In genomic region chr16:379183-379960, GRCh38 we compare ENCODE assay signal across 12 cellular contexts. TPM values are rescaled to one million over a fixed set of nuclear protein-coding genes. Genes with fewer than 3 reads are reported as not detected.
DNase-seq lines count a peak whose midpoint lies in the region; ATAC-seq and TF ChIP-seq lines count a peak whose summit lies in the region.
"Had no signal": no experiment of that assay in that cellular context is flagged by ENCODE, and none has a peak within 500 bp of the region (broad histone marks: within the 10 kb centered on the region; RNA-seq: fewer than 3 reads in every experiment).

No MANE protein-coding gene starts in this region.

- H3K27ac ChIP-seq in endodermal cell (ENCODE audit: low read depth, low read length): no peak overlapping the region

- peak overlapping the region; percentile 69 for H3K27ac Mint-ChIP-seq in activated CD8-positive, alpha-beta memory T cell treated with anti-CD3 and anti-CD28 coated beads, Interleukin-2, amount 10 ng/mL, durations not matched to agents 7 days and 5 days
- no peak overlapping the region for H3K27ac Mint-ChIP-seq in endodermal cell
- no peak overlapping the region for H3K27ac Mint-ChIP-seq in osteocyte (ENCODE audit: unreplicated experiment)
- H3K27ac Mint-ChIP-seq in CD14-positive monocyte: no peak overlapping the region

- no peaks in the 10 kb centered on the region for H3K9me3 ChIP-seq in endodermal cell (ENCODE audit: control insufficient read depth, low read length)

- H3K36me3 Mint-ChIP-seq in activated CD8-positive, alpha-beta memory T cell treated with anti-CD3 and anti-CD28 coated beads, Interleukin-2, amount 10 ng/mL, durations not matched to agents 7 days and 5 days: peaks cover 1% of the 10 kb centered on the region
- peaks cover 8% of the 10 kb centered on the region for H3K36me3 Mint-ChIP-seq in endodermal cell (ENCODE audit: low read depth)
- H3K36me3 Mint-ChIP-seq in osteocyte (ENCODE audit: unreplicated experiment): peaks cover 3% of the 10 kb centered on the region
- peaks cover 14 to 31% of the 10 kb centered on the region in 2 donors for H3K36me3 Mint-ChIP-seq in CD14-positive monocyte

- intact Hi-C loops in CD14-positive monocyte (cut with micrococcal nuclease): no loop called here

- no peak for ATAC-seq in activated CD8-positive, alpha-beta memory T cell treated with anti-CD3 and anti-CD28 coated beads, Interleukin-2, amount 10 ng/mL, durations not matched to agents 7 days and 5 days
- ATAC-seq: left ventricle myocardium superior had no signal

- 75 to 89% methylated on average over 14 to 16 of the region's 16 CpGs for WGBS in endodermal cell (ENCODE audit: insufficient coverage in 1 of 2, insufficient read length in 1 of 2), 2 experiments

- TF ChIP-seq CTCF in endodermal cell (conservative IDR thresholded peaks at IDR 0.05): no peak
- TF ChIP-seq CTCF in osteocyte (IDR thresholded peaks at IDR 0.05): no peak
- no peak for TF ChIP-seq CTCF in CD14-positive monocyte (IDR thresholded peaks at IDR 0.05)

- no peak overlapping the region for H3K9ac ChIP-seq in endodermal cell (ENCODE audit: extremely low read depth, low read length, poor library complexity, severe bottlenecking)

- peaks cover 24% of the 10 kb centered on the region for H3K4me1 ChIP-seq in endodermal cell (ENCODE audit: control insufficient read depth, insufficient read depth, low read length)

- H3K27me3 Mint-ChIP-seq in activated CD8-positive, alpha-beta memory T cell treated with anti-CD3 and anti-CD28 coated beads, Interleukin-2, amount 10 ng/mL, durations not matched to agents 7 days and 5 days: peaks cover 5% of the 10 kb centered on the region
- H3K27me3 Mint-ChIP-seq in endodermal cell (ENCODE audit: insufficient read depth): no peaks in the 10 kb centered on the region
- H3K27me3 Mint-ChIP-seq in osteocyte (ENCODE audit: unreplicated experiment): no peaks in the 10 kb centered on the region
- peaks cover 0 to 14% (median 9%) of the 10 kb centered on the region in 3 donors for H3K27me3 Mint-ChIP-seq in CD14-positive monocyte (ENCODE audit: low read depth in 3 of 3)

- no peak overlapping the region for H3K4me3 Mint-ChIP-seq in activated CD8-positive, alpha-beta memory T cell treated with anti-CD3 and anti-CD28 coated beads, Interleukin-2, amount 10 ng/mL, durations not matched to agents 7 days and 5 days
- peak overlapping the region; percentile 77 for H3K4me3 Mint-ChIP-seq in endodermal cell
- H3K4me3 Mint-ChIP-seq in osteocyte (ENCODE audit: unreplicated experiment): no peak overlapping the region
- H3K4me3 Mint-ChIP-seq in CD14-positive monocyte: no peak overlapping the region

- CTCF ChIA-PET in activated CD8-positive, alpha-beta memory T cell treated with anti-CD3 and anti-CD28 coated beads, Interleukin-2, amount 10 ng/mL, durations not matched to agents 7 days and 5 days (lab: Charles Lee): no interaction called here

- no peaks in the 10 kb centered on the region for H3K9me3 Mint-ChIP-seq in activated CD8-positive, alpha-beta memory T cell treated with anti-CD3 and anti-CD28 coated beads, Interleukin-2, amount 10 ng/mL, durations not matched to agents 7 days and 5 days (ENCODE audit: low read depth)
- H3K9me3 Mint-ChIP-seq in endodermal cell (no peaks in the 10 kb centered on the region), osteocyte (ENCODE audit: unreplicated experiment) (no peaks in the 10 kb centered on the region), CD14-positive monocyte (no peaks in the 10 kb centered on the region)

- H3K36me3 ChIP-seq in endodermal cell (ENCODE audit: control insufficient read depth, insufficient read depth, low read length): peaks cover 18% of the 10 kb centered on the region

- H3K27me3 ChIP-seq in endodermal cell (ENCODE audit: control insufficient read depth, insufficient read depth, low read length, poor library complexity, severe bottlenecking): no peaks in the 10 kb centered on the region

- no peak for DNase-seq in activated CD8-positive, alpha-beta memory T cell treated with anti-CD3 and anti-CD28 coated beads, Interleukin-2, amount 10 ng/mL, durations not matched to agents 7 days and 5 days
- no peak for DNase-seq in activated CD8-positive, alpha-beta memory T cell treated with anti-CD3 and anti-CD28 coated beads for 24 hours
- peak; percentile 93 for DNase-seq in NCI-H345 treated with DMSO at 0.1 percent for 48 hours (lab: John Stamatoyannopoulos, UW; ENCODE audit: unreplicated experiment)
- peak; percentile 96 for DNase-seq in endodermal cell
- DNase-seq in renal cortical epithelial cell (ENCODE audit: low read depth): peak; percentile 22
- DNase-seq in osteocyte (ENCODE audit: extremely low spot score, unreplicated experiment): no peak
- no peak for DNase-seq in CD14-positive monocyte (ENCODE audit: low spot score)
- DNase-seq in activated CD4-positive, CD25-positive, alpha-beta regulatory T cell (lab: John Stamatoyannopoulos, UW): no peak
- DNase-seq: activated CD4-positive, CD25-positive, alpha-beta regulatory T cell treated with anti-CD3 and anti-CD28 coated beads, Interleukin-2, amount 50 U/mL, for 72 hours; left ventricle myocardium superior; NCI-H2227 treated with DMSO at 0.1 percent for 48 hours; stimulated activated CD4-positive, alpha-beta T cell treated with anti-CD3 and anti-CD28 coated beads, Interleukin-1b, Interleukin-23, amount 100 ng/mL, for 48 hours had no signal

- H3K4me1 Mint-ChIP-seq in activated CD8-positive, alpha-beta memory T cell treated with anti-CD3 and anti-CD28 coated beads, Interleukin-2, amount 10 ng/mL, durations not matched to agents 7 days and 5 days: peaks cover 20% of the 10 kb centered on the region
- H3K4me1 Mint-ChIP-seq in endodermal cell (peaks cover 23% of the 10 kb centered on the region), osteocyte (ENCODE audit: unreplicated experiment) (peaks cover 19% of the 10 kb centered on the region), CD14-positive monocyte (peaks cover 32% of the 10 kb centered on the region)

- peak overlapping the region; percentile 84 for H3K4me3 ChIP-seq in endodermal cell (ENCODE audit: low read length)

RNA-seq across cellular contexts. Expression of gene PGAP6, which starts 2.4 kb away (rescaled TPM):
- 10 to 100 TPM; 46.6 to 50.4 TPM for total RNA-seq in activated CD8-positive, alpha-beta memory T cell treated with anti-CD3 and anti-CD28 coated beads, Interleukin-2, amount 10 ng/mL, durations not matched to agents 7 days and 5 days
- total RNA-seq in endodermal cell (100 to 1,000 TPM; 104 to 115 TPM), renal cortical epithelial cell (87.2 and 92.8 TPM in 2 replicates), osteocyte (59.3 and 61.6 TPM in 2 replicates)
- polyA plus RNA-seq in endodermal cell (2013, experiment 1 of 2): 50.8 TPM
- 45.1 TPM for polyA plus RNA-seq in endodermal cell (2013, experiment 2 of 2)
- 10 to 100 TPM; 18.2 to 39.8 TPM for polyA plus RNA-seq in CD14-positive monocyte

RNA-seq across cellular contexts. Expression of gene MRPL28, which starts 9.0 kb away (rescaled TPM):
- total RNA-seq in activated CD8-positive, alpha-beta memory T cell treated with anti-CD3 and anti-CD28 coated beads, Interleukin-2, amount 10 ng/mL, durations not matched to agents 7 days and 5 days: 10 to 100 TPM; 89.0 to 90.7 TPM
- 100 to 1,000 TPM; 137 to 138 TPM for total RNA-seq in endodermal cell
- 84.7 TPM for polyA plus RNA-seq in endodermal cell (2013, experiment 1 of 2)
- 79.2 TPM for polyA plus RNA-seq in endodermal cell (2013, experiment 2 of 2)
- total RNA-seq in renal cortical epithelial cell: 59.4 and 95.9 TPM in 2 replicates
- total RNA-seq in osteocyte: 71.7 and 74.3 TPM in 2 replicates
- 10 to 100 TPM; 88.1 to 88.5 TPM for polyA plus RNA-seq in CD14-positive monocyte

RNA-seq across cellular contexts. Expression of gene NME4, which starts 17.6 kb away (rescaled TPM):
- total RNA-seq in activated CD8-positive, alpha-beta memory T cell treated with anti-CD3 and anti-CD28 coated beads, Interleukin-2, amount 10 ng/mL, durations not matched to agents 7 days and 5 days: 1 to 10 TPM; 6.7 to 7.0 TPM
- total RNA-seq in endodermal cell (100 to 1,000 TPM; 274 to 350 TPM), renal cortical epithelial cell (27.6 and 50.0 TPM in 2 replicates), osteocyte (148 and 157 TPM in 2 replicates)
- polyA plus RNA-seq in endodermal cell (2013, experiment 1 of 2): 292 TPM
- 276 TPM for polyA plus RNA-seq in endodermal cell (2013, experiment 2 of 2)
- 10 to 100 TPM; 26.9 to 31.4 TPM for polyA plus RNA-seq in CD14-positive monocyte

RNA-seq across cellular contexts. Expression of gene DECR2, which starts 22.3 kb away (rescaled TPM):
- total RNA-seq in activated CD8-positive, alpha-beta memory T cell treated with anti-CD3 and anti-CD28 coated beads, Interleukin-2, amount 10 ng/mL, durations not matched to agents 7 days and 5 days: 1 to 10 TPM; 5.9 to 6.3 TPM
- total RNA-seq in endodermal cell (10 to 100 TPM; 31.8 to 43.5 TPM), renal cortical epithelial cell (13.0 and 17.5 TPM in 2 replicates), osteocyte (23.4 and 23.9 TPM in 2 replicates)
- polyA plus RNA-seq in endodermal cell (2013, experiment 1 of 2): 24.9 TPM
- 23.0 TPM for polyA plus RNA-seq in endodermal cell (2013, experiment 2 of 2)
- 1 to 10 TPM; 5.7 to 8.7 TPM for polyA plus RNA-seq in CD14-positive monocyte

RNA-seq across cellular contexts. Expression of gene AXIN1, which starts 26.8 kb away (rescaled TPM):
- total RNA-seq in activated CD8-positive, alpha-beta memory T cell treated with anti-CD3 and anti-CD28 coated beads, Interleukin-2, amount 10 ng/mL, durations not matched to agents 7 days and 5 days: 10 to 100 TPM; 22.3 to 25.7 TPM
- 10 to 100 TPM; 36.5 to 37.3 TPM for total RNA-seq in endodermal cell
- 23.7 TPM for polyA plus RNA-seq in endodermal cell (2013, experiment 1 of 2)
- polyA plus RNA-seq in endodermal cell (2013, experiment 2 of 2): 22.3 TPM
- 38.7 and 43.5 TPM in 2 replicates for total RNA-seq in renal cortical epithelial cell
- 31.5 and 33.0 TPM in 2 replicates for total RNA-seq in osteocyte
- under 1 TPM; 0.30 to 0.74 TPM for polyA plus RNA-seq in CD14-positive monocyte

Comparison
In these comparisons a context has a peak if more than half of its experiments do, and no peak if none do; other contexts are left out.
1. DNase-seq: peak in NCI-H345 treated with DMSO at 0.1 percent for 48 hours (single experiment), endodermal cell (single experiment) and renal cortical epithelial cell (single experiment); none in activated CD8-positive, alpha-beta memory T cell treated with anti-CD3 and anti-CD28 coated beads, Interleukin-2, amount 10 ng/mL, durations not matched to agents 7 days and 5 days (single experiment), activated CD8-positive, alpha-beta memory T cell treated with anti-CD3 and anti-CD28 coated beads for 24 hours (single experiment), osteocyte (single experiment), CD14-positive monocyte (single experiment) and activated CD4-positive, CD25-positive, alpha-beta regulatory T cell (0 of 4).